Comparison of ENCODE assay signal across 22 cellular contexts in genomic region chr11:57883630-57884029, GRCh38.
DNase-seq lines count a peak whose midpoint lies in the region; ATAC-seq, FAIRE-seq and TF ChIP-seq lines count a peak whose summit lies in the region.
"Had no signal": no experiment of that assay in that cellular context is flagged by ENCODE, and none has a peak within 500 bp of the region (broad histone marks: within the 10 kb centered on the region; RNA-seq: fewer than 3 reads in every experiment).

No MANE protein-coding gene starts in this region.

- H3K36me3 ChIP-seq in IMR-90 (ENCODE audit: control insufficient read depth, insufficient read depth, low read length) (no peaks in the 10 kb centered on the region), K562 (ENCODE audit: control insufficient read depth, insufficient read depth, low read length) (no peaks in the 10 kb centered on the region)
- H3K36me3 ChIP-seq: BLaER1 treated with 17β-estradiol and CSF1 and Interleukin-3, amounts not matched to agents 10 nM and 100 nM had no signal

- no peak overlapping the region for H3K4ac ChIP-seq in IMR-90 (ENCODE audit: low read depth, low read length)

- H4K5ac ChIP-seq in IMR-90 (ENCODE audit: low read depth, low read length): no peak overlapping the region

- H4K91ac ChIP-seq in IMR-90 (ENCODE audit: insufficient read depth, low read depth, low read length): no peak overlapping the region

- H3K9ac ChIP-seq in IMR-90 (ENCODE audit: low read depth, low read length) (no peak overlapping the region), K562 (ENCODE audit: insufficient read depth in 1 of 2, low read depth in 2 of 2, low read length in 2 of 2) (no peak overlapping the region)
- H3K9ac ChIP-seq: BLaER1 treated with 17β-estradiol and CSF1 and Interleukin-3, amounts not matched to agents 10 nM and 100 nM had no signal

- H3K14ac ChIP-seq in IMR-90 (replicated peaks; ENCODE audit: low read depth, low read length): no peak overlapping the region

- no peak for TF ChIP-seq POLR2A in A549 (IDR thresholded peaks at IDR 0.05; ENCODE audit: low read length)
- TF ChIP-seq POLR2A in IMR-90 (IDR thresholded peaks at IDR 0.05; ENCODE audit: low read depth, low read length): no peak
- no peak for TF ChIP-seq POLR2A in K562 (conservative IDR thresholded peaks at IDR 0.05)

- no peak for DNase-seq in A549 (ENCODE audit: low read depth in 1 of 2, low spot score in 1 of 2)
- no peak for DNase-seq in IMR-90
- peak; percentile 82 to 83 for DNase-seq in NCI-H526 (lab: John Stamatoyannopoulos, UW)
- DNase-seq in K562 (ENCODE audit: extremely low read depth in 1 of 4, low spot score in 3 of 4): no peak
- DNase-seq in HTR-8/SVneo (ENCODE audit: insufficient read length, low spot score): no peak
- DNase-seq in activated T-cell treated with anti-CD3 and anti-CD28 coated beads, Interleukin-2, amount 50 U/mL, for 1 hour: no peak
- DNase-seq: 8988T; AML-193; Caco-2; Calu3; CD4-positive, alpha-beta T cell; CD8-positive, alpha-beta T cell; DMS79 treated with DMSO at 0.1 percent for 48 hours; GF-D8 had no signal

- H2BK5ac ChIP-seq in IMR-90 (ENCODE audit: low read depth, low read length, poor library complexity, severe bottlenecking): no peak overlapping the region

- no peak overlapping the region for H2BK20ac ChIP-seq in IMR-90 (ENCODE audit: low read depth, low read length)

- no peak overlapping the region for H3K18ac ChIP-seq in IMR-90 (ENCODE audit: low read depth, low read length)

- H3K9me1 ChIP-seq in IMR-90 (ENCODE audit: insufficient read depth, low read length): no peaks in the 10 kb centered on the region
- no peaks in the 10 kb centered on the region for H3K9me1 ChIP-seq in K562 (ENCODE audit: control insufficient read depth, insufficient read depth, low read length)

- no peak overlapping the region for H2BK120ac ChIP-seq in IMR-90 (ENCODE audit: low read depth, low read length)

- no peaks in the 10 kb centered on the region for H3K79me1 ChIP-seq in IMR-90 (ENCODE audit: low read depth in 1 of 2, low read length in 2 of 2)

- no peak overlapping the region for H2AFZ ChIP-seq in IMR-90 (replicated peaks; ENCODE audit: low read length, poor library complexity)
- no peak overlapping the region for H2AFZ ChIP-seq in K562 (ENCODE audit: low read depth, low read length)

- H3K27me3 ChIP-seq in IMR-90 (ENCODE audit: control insufficient read depth, insufficient read depth, low read length) (no peaks in the 10 kb centered on the region; the same call in 1 of the 2 replicates), K562 (ENCODE audit: control insufficient read depth in 2 of 2, insufficient read depth in 2 of 2, low read length in 2 of 2) (peaks cover 0 to 4% of the 10 kb centered on the region in 2 experiments; a peak in 3 of 5 replicates)
- H3K27me3 ChIP-seq: BLaER1 treated with 17β-estradiol and CSF1 and Interleukin-3, amounts not matched to agents 10 nM and 100 nM had no signal

- 22% methylated on average over 1 of the region's 1 CpG for WGBS in A549 (ENCODE audit: missing lambda C conversion rate)
- WGBS in IMR-90 (ENCODE audit: extremely low coverage in 2 of 2, insufficient read length in 1 of 2), 2 experiments: 100% methylated on average over 1 of the region's 1 CpG; no CpG with 5 or more reads in 1 of the 2 experiments
- WGBS in K562 (ENCODE audit: insufficient coverage, low coverage, missing lambda C conversion rate): 0% methylated on average over 1 of the region's 1 CpG

- H4K8ac ChIP-seq in IMR-90 (ENCODE audit: low read depth in 2 of 2, low read length in 2 of 2): no peak overlapping the region

- intact Hi-C loops in IMR-90 (cut with micrococcal nuclease) (no loop called here), K562 (cut with micrococcal nuclease) (loop anchor here (10.0 kb wide), 1 partner anchor 61 kb away; no protein-coding TSS in a partner anchor)

- H4K20me1 ChIP-seq in IMR-90 (ENCODE audit: insufficient read depth, low read length) (no peaks in the 10 kb centered on the region), K562 (replicated peaks; ENCODE audit: control insufficient read depth, insufficient read depth, low read length) (no peaks in the 10 kb centered on the region)
- H4K20me1 ChIP-seq: BLaER1 treated with 17β-estradiol and CSF1 and Interleukin-3, amounts not matched to agents 10 nM and 100 nM had no signal

- CTCF ChIA-PET in A549 (lab: Yijun Ruan, JAX) (interaction anchor here (1.3 kb wide), 1 partner anchor 57 kb away, joined by 3 read pairs; no protein-coding TSS in a partner anchor), IMR-90 (lab: Yijun Ruan, JAX) (no interaction called here), K562 (lab: Yijun Ruan, JAX; ENCODE audit: low intra/inter-chr PET ratio) (no interaction called here)

- dilution Hi-C loops in IMR-90 (cut with HindIII; ENCODE audit: low sequenced_read_pairs, unreplicated experiment): no loop called here

- no peak overlapping the region for H3K56ac ChIP-seq in IMR-90 (ENCODE audit: extremely low read depth, insufficient read depth, low read length)

- in situ Hi-C loops in IMR-90 (cut with MboI; ENCODE audit: low sequenced_read_pairs): no loop called here
- in situ Hi-C loops in K562 (cut with MboI): no loop called here

- H3K4me1 ChIP-seq in A549 (no peaks in the 10 kb centered on the region), IMR-90 (ENCODE audit: control insufficient read depth, insufficient read depth, low read length) (no peaks in the 10 kb centered on the region), K562 (replicated peaks in 1 of 2; ENCODE audit: control insufficient read depth in 2 of 2, insufficient read depth in 2 of 2, low read length in 2 of 2) (no peaks in the 10 kb centered on the region)
- H3K4me1 ChIP-seq: Caco-2 had no signal

- no peak overlapping the region for H3K27ac ChIP-seq in A549
- H3K27ac ChIP-seq in IMR-90 (ENCODE audit: insufficient read depth, low read length): no peak overlapping the region
- H3K27ac ChIP-seq in K562 (ENCODE audit: extremely low read depth, low read depth, low read length): no peak overlapping the region
- H3K27ac ChIP-seq: BLaER1 treated with 17β-estradiol and CSF1 and Interleukin-3, amounts not matched to agents 10 nM and 100 nM; C4-2B had no signal

- no peak for FAIRE-seq in A549 (lab: Jason Lieb, UNC)
- no peak for FAIRE-seq in K562 (lab: Jason Lieb, UNC)
- no peak for FAIRE-seq in HTR-8/SVneo (lab: Jason Lieb, UNC)
- FAIRE-seq: A204.1, D721Med, G401.6, GM12891, GM19239 had no signal

- H3K9me3 ChIP-seq in A549 (no peaks in the 10 kb centered on the region), IMR-90 (ENCODE audit: control insufficient read depth, insufficient read depth, low read length) (no peaks in the 10 kb centered on the region), K562 (replicated peaks; ENCODE audit: control insufficient read depth, insufficient read depth, low read depth, low read length) (no peaks in the 10 kb centered on the region)
- H3K9me3 ChIP-seq: BLaER1 treated with 17β-estradiol and CSF1 and Interleukin-3, amounts not matched to agents 10 nM and 100 nM; Caco-2 had no signal

- TF ChIP-seq RAD21 in A549 (conservative IDR thresholded peaks at IDR 0.05 in 1 of 2, IDR thresholded peaks at IDR 0.05 in 1 of 2) (no peak), IMR-90 (IDR thresholded peaks at IDR 0.05; ENCODE audit: low read length) (no peak), K562 (CRISPR knock-in tag; conservative IDR thresholded peaks at IDR 0.05 in 1 of 2, IDR thresholded peaks at IDR 0.05 in 1 of 2) (no peak)

- H3K79me2 ChIP-seq in K562 (ENCODE audit: control insufficient read depth, insufficient read depth, low read length): no peaks in the 10 kb centered on the region

- no peak overlapping the region for H3K23ac ChIP-seq in IMR-90 (ENCODE audit: low read depth, low read length)

- ATAC-seq in A549 (no peak), IMR-90 (ENCODE audit: low read depth) (no peak), K562 (no peak), GM19324 (IDR thresholded peaks at IDR 0.05; ENCODE audit: low FRiP score, unreplicated experiment) (no peak)
- ATAC-seq: CD8-positive, alpha-beta T cell had no signal

- no peak overlapping the region for H2AK5ac ChIP-seq in IMR-90 (ENCODE audit: low read depth, low read length)

- H3K4me2 ChIP-seq in A549 (no peak overlapping the region), IMR-90 (ENCODE audit: low read depth, low read length) (no peak overlapping the region), K562 (ENCODE audit: insufficient read depth, low read length) (no peak overlapping the region)

- no peak overlapping the region for H2AK9ac ChIP-seq in IMR-90 (replicated peaks; ENCODE audit: low read depth, low read length, poor library complexity)

- H2BK15ac ChIP-seq in IMR-90 (ENCODE audit: low read depth, low read length): no peak overlapping the region

- POLR2A ChIA-PET in A549 (lab: Yijun Ruan, JAX): no interaction called here
- POLR2A ChIA-PET in IMR-90 (lab: Charles Lee; ENCODE audit: unreplicated experiment): no interaction called here
- POLR2A ChIA-PET in K562 (lab: Yijun Ruan, JAX): interaction anchor here (0.6 kb wide), 1 partner anchor 26 kb away, joined by 5 read pairs; no protein-coding TSS in a partner anchor

- BruUV-seq in IMR-90 (replicated peaks; lab: Mats Ljungman, UMichigan) (no TSS peak), K562 (replicated peaks; lab: Mats Ljungman, UMichigan) (no TSS peak)

- TF ChIP-seq EP300 in A549 (IDR thresholded peaks at IDR 0.05) (no peak), K562 (IDR thresholded peaks at IDR 0.05; ENCODE audit: low read length) (no peak)

- no peak overlapping the region for H3K4me3 ChIP-seq in A549
- H3K4me3 ChIP-seq in IMR-90 (ENCODE audit: insufficient read depth, low read depth, low read length): no peak overlapping the region
- H3K4me3 ChIP-seq in K562: no peak overlapping the region
- H3K4me3 ChIP-seq: BLaER1 treated with 17β-estradiol and CSF1 and Interleukin-3, amounts not matched to agents 10 nM and 100 nM had no signal

- TF ChIP-seq CTCF in A549 (IDR thresholded peaks at IDR 0.05) (no peak), IMR-90 (conservative IDR thresholded peaks at IDR 0.05; ENCODE audit: low read depth, low read length) (no peak), K562 (IDR thresholded peaks at IDR 0.05 in 2 of 3, conservative IDR thresholded peaks at IDR 0.05 in 1 of 3; ENCODE audit: insufficient read depth in 2 of 3, low read depth in 1 of 3, low read length in 3 of 3) (no peak)

TF ChIP-seq in A549, 52 proteins besides CTCF, POLR2A, EP300 and RAD21:
- no peak for TF ChIP-seq FOSB (CRISPR knock-in tag; IDR thresholded peaks at IDR 0.05)
- peak; percentile 57 for TF ChIP-seq MAFK (IDR thresholded peaks at IDR 0.05; ENCODE audit: partially characterized antibody)
TF ChIP-seq in A549: peak in this region for 1.

TF ChIP-seq in IMR-90, 13 proteins besides CTCF, POLR2A, EP300 and RAD21 (continues in another document):
- no peak for TF ChIP-seq NFE2L2 (IDR thresholded peaks at IDR 0.05; ENCODE audit: low read depth, low read length)
- no peak for TF ChIP-seq RFX5 (IDR thresholded peaks at IDR 0.05; ENCODE audit: low read depth, low read length)
- peak; percentile 25; the same call in 1 of the 2 replicates for TF ChIP-seq MAFK (IDR thresholded peaks at IDR 0.05; ENCODE audit: low read depth, low read length)

TF ChIP-seq in K562, 482 proteins besides CTCF, POLR2A, EP300 and RAD21 (continues in another document):
- TF ChIP-seq TRIM24 (IDR thresholded peaks at IDR 0.05): no peak
- TF ChIP-seq SMARCA5 (IDR thresholded peaks at IDR 0.05): no peak
- TF ChIP-seq NELFE (IDR thresholded peaks at IDR 0.05; ENCODE audit: insufficient read depth, insufficient read length): no peak
- peak; percentile 58 for TF ChIP-seq ZNF316 (IDR thresholded peaks at IDR 0.05)

Comparison
In these comparisons a context has a peak if more than half of its experiments do, and no peak if none do; other contexts are left out.
1. DNase-seq: peak in NCI-H526 (2 of 2); none in A549 (0 of 2), IMR-90 (single experiment), K562 (0 of 4), HTR-8/SVneo (single experiment) and activated T-cell treated with anti-CD3 and anti-CD28 coated beads, Interleukin-2, amount 50 U/mL, for 1 hour (single experiment).
2. Of the 35 proteins assayed by ChIP-seq in both K562 and A549: peak only in K562: none; only in A549: none; in both: MAFK; in neither: 34.